In the genomic region with DNA sequence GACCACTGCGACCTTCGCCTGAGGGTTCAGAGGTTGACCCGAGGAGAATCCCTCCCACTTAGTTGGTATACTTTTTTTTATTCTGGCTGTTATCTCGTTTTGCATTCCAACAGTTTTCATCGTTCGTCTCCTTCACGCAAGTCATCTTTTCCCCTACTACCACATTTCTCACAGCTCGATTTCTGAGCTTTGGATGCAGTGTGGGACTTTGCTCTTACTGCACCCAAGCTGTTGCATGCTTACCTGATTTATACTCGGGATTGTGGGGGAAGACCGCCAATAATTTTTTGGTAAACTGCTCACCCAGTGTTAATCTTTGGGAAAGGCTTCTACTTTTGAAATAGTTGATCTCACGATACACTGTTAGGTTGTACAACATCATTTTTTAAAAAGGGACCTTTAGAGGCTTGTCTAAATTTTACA, we compare ENCODE assay signal across 8 cellular contexts. TPM values are rescaled to one million over a fixed set of nuclear protein-coding genes. Genes with fewer than 3 reads are reported as not detected.
A peak's percentile ranks its signal among the peaks of the same experiment; 100 is the strongest.
DNase-seq lines count a peak whose midpoint lies in the region; ATAC-seq and TF ChIP-seq lines count a peak whose summit lies in the region.

No MANE protein-coding gene starts in this region.

- intact Hi-C loops in esophagus squamous epithelium (cut with DNase I) = no loop called here
- intact Hi-C loops in psoas muscle (cut with DNase I) = no loop called here

- DNase-seq in GM12864 (ENCODE audit: low read depth) (no peak), Peyer's patch (no peak), esophagus squamous epithelium (lab: John Stamatoyannopoulos, UW) (no peak), psoas muscle (no peak), germinal center (ENCODE audit: low spot score) (no peak), anterior cingulate cortex (lab: John Stamatoyannopoulos, UW) (no peak)

- TF ChIP-seq POLR2A in Peyer's patch (IDR thresholded peaks at IDR 0.05) (no peak), esophagus squamous epithelium (IDR thresholded peaks at IDR 0.05) (no peak)

- no peaks in the 10 kb centered on the region for H3K36me3 ChIP-seq in Peyer's patch
- H3K36me3 ChIP-seq in esophagus squamous epithelium = no peaks in the 10 kb centered on the region
- H3K36me3 ChIP-seq in psoas muscle (ENCODE audit: insufficient read depth in 1 of 2, low read depth in 1 of 2) = no peaks in the 10 kb centered on the region

- H3K9me3 ChIP-seq in Peyer's patch (no peaks in the 10 kb centered on the region), esophagus squamous epithelium (no peaks in the 10 kb centered on the region), psoas muscle (no peaks in the 10 kb centered on the region)

- H3K27ac ChIP-seq in Peyer's patch (peak overlapping the region; percentile 90 to 100 (median 96)), esophagus squamous epithelium (peak overlapping the region; percentile 97 to 99 (median 98)), psoas muscle (peak overlapping the region; percentile 99)

- ATAC-seq in psoas muscle (no peak), GM18873 (IDR thresholded peaks at IDR 0.05; ENCODE audit: low FRiP score, unreplicated experiment) (no peak), GM18511 (IDR thresholded peaks at IDR 0.05; ENCODE audit: unreplicated experiment) (no peak)

- H3K4me3 ChIP-seq in GM12864 (ENCODE audit: low read depth, low read length) (peak overlapping the region; percentile 96), Peyer's patch (peak overlapping the region; percentile 69 to 100 (median 85)), esophagus squamous epithelium (peak overlapping the region; percentile 94 to 99 (median 96)), psoas muscle (peak overlapping the region; percentile 94)

- no peaks in the 10 kb centered on the region for H3K27me3 ChIP-seq in Peyer's patch
- H3K27me3 ChIP-seq in esophagus squamous epithelium = no peaks in the 10 kb centered on the region
- no peaks in the 10 kb centered on the region for H3K27me3 ChIP-seq in psoas muscle (ENCODE audit: insufficient read depth in 3 of 3, low read length in 2 of 3)

- 1 to 6% methylated on average over 11 of the region's 11 CpGs for WGBS in esophagus squamous epithelium, 2 donors
- WGBS in psoas muscle, 3 donors = 1 to 2% (median 2%) methylated on average over 11 of the region's 11 CpGs

- TF ChIP-seq CTCF in GM12864 (IDR thresholded peaks at IDR 0.05; ENCODE audit: low read depth, low read length, missing control alignments) (no peak), Peyer's patch (IDR thresholded peaks at IDR 0.05) (no peak), esophagus squamous epithelium (IDR thresholded peaks at IDR 0.05) (no peak), psoas muscle (IDR thresholded peaks at IDR 0.05) (no peak)

- H3K4me1 ChIP-seq in Peyer's patch (peaks cover 0 to 52% (median 4%) of the 10 kb centered on the region in 4 donors), esophagus squamous epithelium (peaks cover 9 to 60% (median 30%) of the 10 kb centered on the region in 3 donors), psoas muscle (peaks cover 71% of the 10 kb centered on the region)

RNA-seq across cellular contexts. Expression of gene TBC1D23, which starts 0.7 kb away (rescaled TPM):
- total RNA-seq in Peyer's patch (10 to 100 TPM; 29.7 to 57.4 (median 38.4) TPM), esophagus squamous epithelium (10 to 100 TPM; 16.3 to 40.0 (median 32.1) TPM), psoas muscle (10 to 100 TPM; 36.9 to 47.8 (median 40.5) TPM)
- polyA plus RNA-seq in psoas muscle = 10 to 100 TPM in 2 of 3 donors, 1 to 10 TPM in 1; 9.9 to 29.3 (median 19.5) TPM
